19 cellular contexts compared by ENCODE assay signal in genomic region chr11:95727630-95728029, GRCh38.
DNase-seq lines count a peak whose midpoint lies in the region; ATAC-seq and TF ChIP-seq lines count a peak whose summit lies in the region.
"Had no signal": no experiment of that assay in that cellular context is flagged by ENCODE, and none has a peak within 500 bp of the region (broad histone marks: within the 10 kb centered on the region; RNA-seq: fewer than 3 reads in every experiment).

No MANE protein-coding gene starts in this region.

- intact Hi-C loops in mammary epithelial cell (cut with micrococcal nuclease) (no loop called here), MCF 10A (cut with micrococcal nuclease) (no loop called here), dorsolateral prefrontal cortex (cut with DNase I) (no loop called here)

- dilution Hi-C loops in mammary epithelial cell (cut with HindIII; ENCODE audit: low sequenced_read_pairs) = no loop called here

- no peak overlapping the region for H3K4me3 ChIP-seq in mammary epithelial cell (replicated peaks in 1 of 3; ENCODE audit: insufficient read depth in 1 of 3, low read depth in 2 of 3, low read length in 3 of 3)
- peak overlapping the region in 5 of 59 donors; percentile 3 to 31 (median 17) for H3K4me3 ChIP-seq in dorsolateral prefrontal cortex
- H3K4me3 ChIP-seq: K562 had no signal

- no peaks in the 10 kb centered on the region for H3K36me3 Mint-ChIP-seq in MCF 10A (ENCODE audit: insufficient read depth, unreplicated experiment)
- no peaks in the 10 kb centered on the region for H3K36me3 Mint-ChIP-seq in stimulated activated memory B cell treated with anti-CD40 and anti-IgM and Interleukin-4, amounts not matched to agents 10 μg/mL and 1 μg/mL and 100 μg/mL, for 72 hours

- TF ChIP-seq CTCF in mammary epithelial cell (conservative IDR thresholded peaks at IDR 0.05 in 1 of 2, IDR thresholded peaks at IDR 0.05 in 1 of 2; ENCODE audit: extremely low read depth in 1 of 2, insufficient read depth in 1 of 2, low read depth in 1 of 2, low read length in 2 of 2) = no peak
- TF ChIP-seq CTCF in MCF 10A (IDR thresholded peaks at IDR 0.05; ENCODE audit: unreplicated experiment) = no peak
- TF ChIP-seq CTCF in dorsolateral prefrontal cortex (IDR thresholded peaks at IDR 0.05 in 54 of 56, conservative IDR thresholded peaks at IDR 0.05 in 2 of 56; ENCODE audit: low read depth in 1 of 56, partially characterized antibody in 56 of 56) = no peak

- H3K27ac Mint-ChIP-seq in MCF 10A (ENCODE audit: low read depth, unreplicated experiment) = no peak overlapping the region
- H3K27ac Mint-ChIP-seq in stimulated activated memory B cell treated with anti-CD40 and anti-IgM and Interleukin-4, amounts not matched to agents 10 μg/mL and 1 μg/mL and 100 μg/mL, for 72 hours = peak overlapping the region; percentile 23

- BruUV-seq in mammary epithelial cell (replicated peaks; lab: Mats Ljungman, UMichigan) (no TSS peak), MCF 10A (replicated peaks; lab: Mats Ljungman, UMichigan) (no TSS peak)

- ATAC-seq in stimulated activated memory B cell treated with anti-CD40 and anti-IgM and Interleukin-4, amounts not matched to agents 10 μg/mL and 1 μg/mL and 100 μg/mL, for 72 hours = no peak
- no peak for ATAC-seq in HG02610 (IDR thresholded peaks at IDR 0.05; ENCODE audit: unreplicated experiment)
- ATAC-seq: K562 had no signal

- H3K79me2 ChIP-seq in mammary epithelial cell (ENCODE audit: insufficient read depth, low read length) = no peaks in the 10 kb centered on the region

- DNase-seq in mammary epithelial cell = no peak
- DNase-seq in MCF 10A (ENCODE audit: unreplicated experiment) = no peak
- peak in 4 of 10 donors; percentile 37 to 80 (median 44) for DNase-seq in dorsolateral prefrontal cortex
- no peak for DNase-seq in dermis blood vessel endothelial cell
- no peak for DNase-seq in activated effector memory CD4-positive, alpha-beta T cell treated with anti-CD3 and anti-CD28 coated beads, Interleukin-2, amount 50 U/mL, for 16 hours
- no peak for DNase-seq in T-helper 1 cell
- DNase-seq: AML-193, COR-L47, EL, NCI-H1105 treated with DMSO at 0.1 percent for 48 hours, NCI-H1694 treated with DMSO at 0.1 percent for 48 hours, NCI-H524 treated with DMSO at 0.1 percent for 48 hours, RPMI8226, SHP77 treated with DMSO at 0.1 percent for 48 hours had no signal

- H3K9ac ChIP-seq in mammary epithelial cell (ENCODE audit: insufficient read depth, low read length) = no peak overlapping the region

- no peak overlapping the region for H3K27ac ChIP-seq in mammary epithelial cell (ENCODE audit: insufficient read depth, low read depth, low read length)
- peak overlapping the region in 49 of 59 donors; percentile 1 to 83 (median 58) for H3K27ac ChIP-seq in dorsolateral prefrontal cortex
- H3K27ac ChIP-seq: 22Rv1, C4-2B had no signal

- H3K9me3 ChIP-seq in mammary epithelial cell (replicated peaks; ENCODE audit: insufficient read depth, low read length) = no peaks in the 10 kb centered on the region

- in situ Hi-C loops in mammary epithelial cell (cut with MboI; ENCODE audit: low sequenced_read_pairs in 2 of 2) = no loop called here

- peak overlapping the region; percentile 38 for H2AFZ ChIP-seq in mammary epithelial cell (ENCODE audit: low read depth, low read length)

- H3K27me3 Mint-ChIP-seq in MCF 10A (ENCODE audit: insufficient read depth, unreplicated experiment) = no peaks in the 10 kb centered on the region
- no peaks in the 10 kb centered on the region for H3K27me3 Mint-ChIP-seq in stimulated activated memory B cell treated with anti-CD40 and anti-IgM and Interleukin-4, amounts not matched to agents 10 μg/mL and 1 μg/mL and 100 μg/mL, for 72 hours

- H3K4me2 ChIP-seq in mammary epithelial cell (ENCODE audit: insufficient read depth, low read depth, low read length) = no peak overlapping the region

- H3K4me3 Mint-ChIP-seq in MCF 10A (ENCODE audit: unreplicated experiment) = no peak overlapping the region
- no peak overlapping the region for H3K4me3 Mint-ChIP-seq in stimulated activated memory B cell treated with anti-CD40 and anti-IgM and Interleukin-4, amounts not matched to agents 10 μg/mL and 1 μg/mL and 100 μg/mL, for 72 hours

- H4K20me1 ChIP-seq in mammary epithelial cell (ENCODE audit: insufficient read depth, low read length) = no peaks in the 10 kb centered on the region

- 24% methylated on average over 5 of the region's 6 CpGs for WGBS in mammary epithelial cell (ENCODE audit: low coverage, missing lambda C conversion rate)

- CTCF ChIA-PET in mammary epithelial cell (lab: Charles Lee; ENCODE audit: low non-redundant PET) = interaction anchor here (0.5 kb wide), 1 partner anchor 22 kb away, joined by 3 read pairs; no protein-coding TSS in a partner anchor
- CTCF ChIA-PET in MCF 10A (lab: Yijun Ruan, JAX) = no interaction called here

- H3K36me3 ChIP-seq in mammary epithelial cell (ENCODE audit: insufficient read depth, low read length) = no peaks in the 10 kb centered on the region

- no peaks in the 10 kb centered on the region for H3K9me3 Mint-ChIP-seq in MCF 10A (ENCODE audit: unreplicated experiment)
- H3K9me3 Mint-ChIP-seq in stimulated activated memory B cell treated with anti-CD40 and anti-IgM and Interleukin-4, amounts not matched to agents 10 μg/mL and 1 μg/mL and 100 μg/mL, for 72 hours = peaks cover 11% of the 10 kb centered on the region

- H3K4me1 Mint-ChIP-seq in MCF 10A (ENCODE audit: insufficient read depth, unreplicated experiment) = no peaks in the 10 kb centered on the region
- no peaks in the 10 kb centered on the region for H3K4me1 Mint-ChIP-seq in stimulated activated memory B cell treated with anti-CD40 and anti-IgM and Interleukin-4, amounts not matched to agents 10 μg/mL and 1 μg/mL and 100 μg/mL, for 72 hours

- H3K27me3 ChIP-seq in mammary epithelial cell (ENCODE audit: insufficient read depth, low read length) = no peaks in the 10 kb centered on the region
- no peaks in the 10 kb centered on the region for H3K27me3 ChIP-seq in dorsolateral prefrontal cortex

- H3K4me1 ChIP-seq in mammary epithelial cell (ENCODE audit: insufficient read depth, low read length) = no peaks in the 10 kb centered on the region

- POLR2A ChIA-PET in MCF 10A (lab: Yijun Ruan, JAX) = no interaction called here
